Comparison of ENCODE assay signal across 28 cellular contexts in genomic region chr4:122234686-122235085, GRCh38.
"Had no signal": no experiment of that assay in that cellular context is flagged by ENCODE, and none has a peak within 500 bp of the region (broad histone marks: within the 10 kb centered on the region; RNA-seq: fewer than 3 reads in every experiment).

No MANE protein-coding gene starts in this region.

- DNase-seq: dermis blood vessel endothelial cell; dorsolateral prefrontal cortex; effector CD4-positive, alpha-beta T cell; effector memory CD4-positive, alpha-beta T cell; endodermal cell; erythroblast; esophagus squamous epithelium; foreskin fibroblast; foreskin melanocyte; gastrocnemius medialis; glutamatergic neuron; head of caudate nucleus; heart right ventricle; hippocampal formation; islet precursor cell; kidney; kidney glomerular epithelial cell; left colon; left ventricle myocardium superior; lower lobe of right lung; mesenchymal stem cell; mucosa of descending colon; naive B cell had no signal

- H3K27ac ChIP-seq: coronary artery, dorsolateral prefrontal cortex, epithelial cell of prostate, esophagus squamous epithelium, gastrocnemius medialis, heart right ventricle, lower lobe of right lung had no signal

- H3K27me3 Mint-ChIP-seq: naive B cell had no signal

- H3K4me3 Mint-ChIP-seq: endodermal cell, mesothelial cell of epicardium, naive B cell had no signal

- H3K4me3 ChIP-seq: coronary artery, dorsolateral prefrontal cortex, esophagus squamous epithelium, gastrocnemius medialis, heart right ventricle, lower lobe of right lung, mucosa of descending colon had no signal

- H3K27me3 ChIP-seq: dorsolateral prefrontal cortex, esophagus squamous epithelium, gastrocnemius medialis, heart right ventricle had no signal

- H3K9me3 ChIP-seq: esophagus squamous epithelium, gastrocnemius medialis, heart right ventricle, lower lobe of right lung, mucosa of descending colon had no signal

- H3K9me3 Mint-ChIP-seq: endodermal cell, mesothelial cell of epicardium, naive B cell had no signal

- ATAC-seq: esophagus mucosa, gastrocnemius medialis, heart right ventricle, left colon, left lobe of liver, left ventricle myocardium superior, lower lobe of right lung, mucosa of descending colon had no signal

- H3K4me1 Mint-ChIP-seq: endodermal cell, mesothelial cell of epicardium, naive B cell had no signal

- H3K4me1 ChIP-seq: esophagus squamous epithelium, gastrocnemius medialis, heart right ventricle, lower lobe of right lung had no signal

- H3K27ac Mint-ChIP-seq: endodermal cell, mesothelial cell of epicardium had no signal
